Comparison of ENCODE assay signal across 30 cellular contexts in genomic region chr1:102181341-102181740, GRCh38.
"Had no signal": no experiment of that assay in that cellular context is flagged by ENCODE, and none has a peak within 500 bp of the region (broad histone marks: within the 10 kb centered on the region; RNA-seq: fewer than 3 reads in every experiment).

No MANE protein-coding gene starts in this region.

- H3K4me3 ChIP-seq: adrenal gland, ascending aorta, body of pancreas, breast epithelium, cardiac muscle cell had no signal

- H3K36me3 ChIP-seq: adrenal gland, ascending aorta, brain microvascular endothelial cell, breast epithelium, cardiac muscle cell had no signal

- H3K27ac ChIP-seq: adrenal gland, ascending aorta, body of pancreas, brain microvascular endothelial cell, breast epithelium, cardiac muscle cell had no signal

- H3K9me3 ChIP-seq: adrenal gland, ascending aorta, body of pancreas, breast epithelium had no signal

- H3K4me1 ChIP-seq: adrenal gland, ascending aorta, body of pancreas, breast epithelium had no signal

- ATAC-seq: activated naive CD4-positive, alpha-beta T cell treated with anti-CD3 and anti-CD28 coated beads, Interleukin-2, amount 50 U/mL, for 72 hours; activated naive CD8-positive, alpha-beta T cell treated with anti-CD3 and anti-CD28 coated beads, Interleukin-2, amount 50 U/mL, for 24 hours; activated T-cell treated with anti-CD3 and anti-CD28 coated beads, Interleukin-2, amount 50 U/mL, for 4 hours; activated T-cell treated with anti-CD3 and anti-CD28 coated beads, Interleukin-2, amount 50 U/mL, for 72 hours; activated T-helper 17 cell treated with anti-CD3 and anti-CD28 coated beads, Interleukin-2, amount 50 U/mL, for 72 hours; body of pancreas had no signal

- H3K27me3 ChIP-seq: adrenal gland, ascending aorta, body of pancreas, brain microvascular endothelial cell, breast epithelium, cardiac muscle cell had no signal

- DNase-seq: activated effector memory CD4-positive, alpha-beta T cell treated with anti-CD3 and anti-CD28 coated beads, Interleukin-2, amount 50 U/mL, for 16 hours; activated effector memory CD4-positive, alpha-beta T cell treated with Interleukin-2 at 50 U/mL for 16 hours; activated gamma-delta T cell; activated gamma-delta T cell treated with Interleukin-2 at 50 U/mL for 16 hours; activated naive CD4-positive, alpha-beta T cell; activated naive CD4-positive, alpha-beta T cell treated with anti-CD3 and anti-CD28 coated beads for 36 hours; activated naive CD4-positive, alpha-beta T cell treated with anti-CD3 and anti-CD28 coated beads, Interleukin-2, amount 10 ng/mL, durations not matched to agents 7 days and 5 days; activated naive CD4-positive, alpha-beta T cell treated with anti-CD3 and anti-CD28 coated beads, Interleukin-2, amount 50 U/mL, for 16 hours; activated naive CD4-positive, alpha-beta T cell treated with Interleukin-2 at 50 U/mL for 16 hours; activated naive CD8-positive, alpha-beta T cell treated with anti-CD3 and anti-CD28 coated beads for 36 hours; activated naive CD8-positive, alpha-beta T cell treated with anti-CD3 and anti-CD28 coated beads, Interleukin-2, amount 10 ng/mL, durations not matched to agents 7 days and 5 days; activated naive CD8-positive, alpha-beta T cell treated with anti-CD3 and anti-CD28 coated beads, Interleukin-2, amount 50 U/mL, for 24 hours; activated T-cell treated with anti-CD3 and anti-CD28 coated beads, Interleukin-2, amount 50 U/mL, for 4 hours; activated T-cell treated with anti-CD3 and anti-CD28 coated beads, Interleukin-2, amount 50 U/mL, for 48 hours; activated T-cell treated with anti-CD3 and anti-CD28 coated beads, Interleukin-2, amount 50 U/mL, for 72 hours; adrenal gland; amniotic stem cell; amygdala; anterior cingulate cortex; aorta; body of pancreas; brain microvascular endothelial cell; caudate nucleus; central memory CD4-positive, alpha-beta T cell; cerebellar nuclear complex had no signal
